ENCODE assay signal across 10 cellular contexts in genomic region chr4:17781831-17782287, GRCh38. TPM values are rescaled to one million over a fixed set of nuclear protein-coding genes. Genes with fewer than 3 reads are reported as not detected.
DNase-seq lines count a peak whose midpoint lies in the region; ATAC-seq and TF ChIP-seq lines count a peak whose summit lies in the region.
"Had no signal": no experiment of that assay in that cellular context is flagged by ENCODE, and none has a peak within 500 bp of the region (broad histone marks: within the 10 kb centered on the region; RNA-seq: fewer than 3 reads in every experiment).

No MANE protein-coding gene starts in this region.

- no peak for TF ChIP-seq EP300 in tibial nerve (IDR thresholded peaks at IDR 0.05)

- no peaks in the 10 kb centered on the region for H3K36me3 Mint-ChIP-seq in activated T-cell treated with anti-CD3 and anti-CD28 coated beads, Interleukin-2, amount 50 U/mL, for 4 hours (ENCODE audit: insufficient read depth)

- H3K36me3 ChIP-seq in lower lobe of right lung: no peaks in the 10 kb centered on the region
- H3K36me3 ChIP-seq in tibial artery: no peaks in the 10 kb centered on the region
- no peaks in the 10 kb centered on the region for H3K36me3 ChIP-seq in tibial nerve
- H3K36me3 ChIP-seq: BLaER1 treated with 17β-estradiol and CSF1 and Interleukin-3, amounts not matched to agents 10 nM and 100 nM had no signal

- H3K4me3 Mint-ChIP-seq in activated T-cell treated with anti-CD3 and anti-CD28 coated beads, Interleukin-2, amount 50 U/mL, for 4 hours: peak overlapping the region; percentile 42

- H3K9me3 ChIP-seq in lower lobe of right lung: no peaks in the 10 kb centered on the region
- no peaks in the 10 kb centered on the region for H3K9me3 ChIP-seq in tibial artery
- H3K9me3 ChIP-seq in tibial nerve: no peaks in the 10 kb centered on the region

- H3K4me1 Mint-ChIP-seq in activated T-cell treated with anti-CD3 and anti-CD28 coated beads, Interleukin-2, amount 50 U/mL, for 4 hours (ENCODE audit: low read depth): peaks cover 15% of the 10 kb centered on the region

- TF ChIP-seq CTCF in lower lobe of right lung (IDR thresholded peaks at IDR 0.05): no peak
- no peak for TF ChIP-seq CTCF in tibial artery (IDR thresholded peaks at IDR 0.05)
- no peak for TF ChIP-seq CTCF in tibial nerve (IDR thresholded peaks at IDR 0.05)

- H3K4me1 ChIP-seq in lower lobe of right lung: peaks cover 20% of the 10 kb centered on the region
- peaks cover 0 to 23% (median 19%) of the 10 kb centered on the region in 4 donors for H3K4me1 ChIP-seq in tibial artery
- peaks cover 0 to 17% (median 13%) of the 10 kb centered on the region in 4 donors for H3K4me1 ChIP-seq in tibial nerve

- no peaks in the 10 kb centered on the region for H3K9me3 Mint-ChIP-seq in activated T-cell treated with anti-CD3 and anti-CD28 coated beads, Interleukin-2, amount 50 U/mL, for 4 hours

- 7 to 9% methylated on average over 27 of the region's 27 CpGs for WGBS in tibial nerve, 2 donors

- no peak overlapping the region for H3K27ac ChIP-seq in lower lobe of right lung
- H3K27ac ChIP-seq in tibial artery: no peak overlapping the region
- no peak overlapping the region for H3K27ac ChIP-seq in tibial nerve
- H3K27ac ChIP-seq: BLaER1 treated with 17β-estradiol and CSF1 and Interleukin-3, amounts not matched to agents 10 nM and 100 nM had no signal

- intact Hi-C loops in lower lobe of right lung (cut with DNase I): no loop called here
- intact Hi-C loops in tibial artery (cut with DNase I; ENCODE audit: low total_unique reads): no loop called here

- H3K27me3 Mint-ChIP-seq in activated T-cell treated with anti-CD3 and anti-CD28 coated beads, Interleukin-2, amount 50 U/mL, for 4 hours (ENCODE audit: low read depth): peaks cover 42% of the 10 kb centered on the region

- DNase-seq in activated T-cell treated with anti-CD3 and anti-CD28 coated beads, Interleukin-2, amount 50 U/mL, for 4 hours: no peak
- DNase-seq in activated T-cell treated with anti-CD3 and anti-CD28 coated beads, Interleukin-2, amount 50 U/mL, for 1 hour: no peak
- DNase-seq in cerebellar cortex (ENCODE audit: low spot score) (peak; percentile 15), lower lobe of right lung (no peak), tibial artery (no peak), DMS114 treated with DMSO at 0.1 percent for 48 hours (lab: John Stamatoyannopoulos, UW; ENCODE audit: unreplicated experiment) (no peak), tibial nerve (ENCODE audit: low spot score in 2 of 2) (no peak)

- peak overlapping the region; percentile 46 for H3K4me3 ChIP-seq in lower lobe of right lung
- H3K4me3 ChIP-seq in tibial artery: peak overlapping the region; percentile 26 to 38
- peak overlapping the region in 2 of 4 donors; percentile 21 to 47 for H3K4me3 ChIP-seq in tibial nerve
- H3K4me3 ChIP-seq: BLaER1 treated with 17β-estradiol and CSF1 and Interleukin-3, amounts not matched to agents 10 nM and 100 nM had no signal

- H3K27me3 ChIP-seq in lower lobe of right lung (ENCODE audit: low read depth) (peaks cover 26% of the 10 kb centered on the region), tibial artery (peaks cover 0 to 30% of the 10 kb centered on the region in 2 donors), tibial nerve (peaks cover 0 to 31% of the 10 kb centered on the region in 2 donors)
- H3K27me3 ChIP-seq: BLaER1 treated with 17β-estradiol and CSF1 and Interleukin-3, amounts not matched to agents 10 nM and 100 nM had no signal

- no peak for TF ChIP-seq POLR2A in tibial nerve (IDR thresholded peaks at IDR 0.05)

- ATAC-seq in activated T-cell treated with anti-CD3 and anti-CD28 coated beads, Interleukin-2, amount 50 U/mL, for 4 hours: peak in 1 of 2 donors; percentile 14
- peak in 1 of 2 donors; percentile 12 for ATAC-seq in lower lobe of right lung
- no peak for ATAC-seq in HG03342 (IDR thresholded peaks at IDR 0.05; ENCODE audit: unreplicated experiment)

RNA-seq across cellular contexts. Expression of gene FAM184B, which starts 0.4 kb away (rescaled TPM):
- under 1 TPM in 2 of 3 donors, not detected in 1; 0.03 TPM for total RNA-seq in activated T-cell treated with anti-CD3 and anti-CD28 coated beads, Interleukin-2, amount 50 U/mL, for 4 hours
- total RNA-seq in lower lobe of right lung (0.24 TPM), tibial nerve (not detected)
- total RNA-seq: renal cortical epithelial cell had no signal

RNA-seq across cellular contexts. Expression of gene DCAF16, which starts 28.7 kb away (rescaled TPM):
- total RNA-seq in activated T-cell treated with anti-CD3 and anti-CD28 coated beads, Interleukin-2, amount 50 U/mL, for 4 hours: 10 to 100 TPM; 34.1 to 44.4 (median 40.3) TPM
- 26.1 TPM for total RNA-seq in lower lobe of right lung
- total RNA-seq in tibial nerve: 10 to 100 TPM; 27.1 to 43.2 (median 28.8) TPM

RNA-seq across cellular contexts. Expression of gene NCAPG, which starts 28.9 kb away (rescaled TPM):
- 1 to 10 TPM; 6.0 to 8.4 (median 8.0) TPM for total RNA-seq in activated T-cell treated with anti-CD3 and anti-CD28 coated beads, Interleukin-2, amount 50 U/mL, for 4 hours
- total RNA-seq in lower lobe of right lung: 2.2 TPM
- total RNA-seq in tibial nerve: 1 to 10 TPM in 1 of 4 donors, under 1 TPM in 3; 0.20 to 1.7 (median 0.66) TPM
